In genomic region chr18:33404244-33404873, GRCh38 we compare ENCODE assay signal across 12 cellular contexts. TPM values are rescaled to one million over a fixed set of nuclear protein-coding genes. Genes with fewer than 3 reads are reported as not detected.
DNase-seq lines count a peak whose midpoint lies in the region; ATAC-seq and TF ChIP-seq lines count a peak whose summit lies in the region.
"Had no signal": no experiment of that assay in that cellular context is flagged by ENCODE, and none has a peak within 500 bp of the region (broad histone marks: within the 10 kb centered on the region; RNA-seq: fewer than 3 reads in every experiment).

No MANE protein-coding gene starts in this region.

- H3K27ac Mint-ChIP-seq in stimulated activated memory B cell treated with anti-CD40 and anti-IgM and Interleukin-4, amounts not matched to agents 10 μg/mL and 1 μg/mL and 100 μg/mL, for 72 hours = no peak overlapping the region
- no peak overlapping the region for H3K27ac Mint-ChIP-seq in activated T-helper 2 cell treated with anti-CD3 and anti-CD28 coated beads, Interferon-gamma antibody, Interleukin-2, Interleukin-4, amounts not matched to agents 10 μg/mL and 5 μg/mL and 100 μg/mL, durations not matched to agents 14 hours and 24 hours and 36 hours

- H3K27ac ChIP-seq in C4-2B = no peak overlapping the region
- H3K27ac ChIP-seq: right atrium auricular region had no signal

- peak; percentile 54 for ATAC-seq in GM19438 (IDR thresholded peaks at IDR 0.05; ENCODE audit: low read depth, unreplicated experiment)
- no peak for ATAC-seq in stimulated activated memory B cell treated with anti-CD40 and anti-IgM and Interleukin-4, amounts not matched to agents 10 μg/mL and 1 μg/mL and 100 μg/mL, for 72 hours

- intact Hi-C loops in activated T-helper 2 cell treated with anti-CD3 and anti-CD28 coated beads, Interferon-gamma antibody, Interleukin-2, Interleukin-4, amounts not matched to agents 10 μg/mL and 5 μg/mL and 100 μg/mL, durations not matched to agents 14 hours and 24 hours and 36 hours (cut with micrococcal nuclease) = no loop called here

- TF ChIP-seq CTCF in C4-2B (conservative IDR thresholded peaks at IDR 0.05) (peak; percentile 55), epithelial cell of esophagus (IDR thresholded peaks at IDR 0.05; ENCODE audit: insufficient read depth, low read depth, low read length, missing control alignments) (peak; percentile 25)

- no peak overlapping the region for H3K4me3 Mint-ChIP-seq in stimulated activated memory B cell treated with anti-CD40 and anti-IgM and Interleukin-4, amounts not matched to agents 10 μg/mL and 1 μg/mL and 100 μg/mL, for 72 hours
- H3K4me3 Mint-ChIP-seq in activated T-helper 2 cell treated with anti-CD3 and anti-CD28 coated beads, Interferon-gamma antibody, Interleukin-2, Interleukin-4, amounts not matched to agents 10 μg/mL and 5 μg/mL and 100 μg/mL, durations not matched to agents 14 hours and 24 hours and 36 hours (ENCODE audit: low read depth) = no peak overlapping the region
- H3K4me3 Mint-ChIP-seq: central memory CD8-positive, alpha-beta T cell had no signal

- no peaks in the 10 kb centered on the region for H3K36me3 Mint-ChIP-seq in stimulated activated memory B cell treated with anti-CD40 and anti-IgM and Interleukin-4, amounts not matched to agents 10 μg/mL and 1 μg/mL and 100 μg/mL, for 72 hours
- no peaks in the 10 kb centered on the region for H3K36me3 Mint-ChIP-seq in activated T-helper 2 cell treated with anti-CD3 and anti-CD28 coated beads, Interferon-gamma antibody, Interleukin-2, Interleukin-4, amounts not matched to agents 10 μg/mL and 5 μg/mL and 100 μg/mL, durations not matched to agents 14 hours and 24 hours and 36 hours (ENCODE audit: low read depth)

- H3K4me3 ChIP-seq in epithelial cell of esophagus (ENCODE audit: low read length) = no peak overlapping the region
- H3K4me3 ChIP-seq: right atrium auricular region had no signal

- DNase-seq in NAMALWA (ENCODE audit: low spot score) (peak; percentile 4), epithelial cell of esophagus (ENCODE audit: low read depth) (no peak)
- DNase-seq in NK-92 treated with Interleukin-12 subunit alpha and Interleukin-12 subunit beta, amount 100 ng/mL, for 24 hours (lab: John Stamatoyannopoulos, UW) = no peak
- no peak for DNase-seq in activated CD4-positive, alpha-beta T cell treated with anti-CD3 and anti-CD28 coated beads for 48 hours
- no peak for DNase-seq in activated T-helper 2 cell treated with anti-CD3 and anti-CD28 coated beads, Interferon-gamma antibody, Interleukin-2, Interleukin-4, amounts not matched to agents 10 μg/mL and 5 μg/mL and 100 μg/mL, durations not matched to agents 14 hours and 24 hours and 36 hours (ENCODE audit: low spot score)

- H3K9me3 Mint-ChIP-seq in stimulated activated memory B cell treated with anti-CD40 and anti-IgM and Interleukin-4, amounts not matched to agents 10 μg/mL and 1 μg/mL and 100 μg/mL, for 72 hours = no peaks in the 10 kb centered on the region
- H3K9me3 Mint-ChIP-seq in activated T-helper 2 cell treated with anti-CD3 and anti-CD28 coated beads, Interferon-gamma antibody, Interleukin-2, Interleukin-4, amounts not matched to agents 10 μg/mL and 5 μg/mL and 100 μg/mL, durations not matched to agents 14 hours and 24 hours and 36 hours = peaks cover 7% of the 10 kb centered on the region

- H3K4me1 Mint-ChIP-seq in stimulated activated memory B cell treated with anti-CD40 and anti-IgM and Interleukin-4, amounts not matched to agents 10 μg/mL and 1 μg/mL and 100 μg/mL, for 72 hours = no peaks in the 10 kb centered on the region
- no peaks in the 10 kb centered on the region for H3K4me1 Mint-ChIP-seq in activated T-helper 2 cell treated with anti-CD3 and anti-CD28 coated beads, Interferon-gamma antibody, Interleukin-2, Interleukin-4, amounts not matched to agents 10 μg/mL and 5 μg/mL and 100 μg/mL, durations not matched to agents 14 hours and 24 hours and 36 hours (ENCODE audit: low read depth)
- H3K4me1 Mint-ChIP-seq: central memory CD8-positive, alpha-beta T cell had no signal

- no peaks in the 10 kb centered on the region for H3K27me3 Mint-ChIP-seq in stimulated activated memory B cell treated with anti-CD40 and anti-IgM and Interleukin-4, amounts not matched to agents 10 μg/mL and 1 μg/mL and 100 μg/mL, for 72 hours
- no peaks in the 10 kb centered on the region for H3K27me3 Mint-ChIP-seq in activated T-helper 2 cell treated with anti-CD3 and anti-CD28 coated beads, Interferon-gamma antibody, Interleukin-2, Interleukin-4, amounts not matched to agents 10 μg/mL and 5 μg/mL and 100 μg/mL, durations not matched to agents 14 hours and 24 hours and 36 hours (ENCODE audit: low read depth)
- H3K27me3 Mint-ChIP-seq: central memory CD8-positive, alpha-beta T cell had no signal

RNA-seq across cellular contexts. Expression of gene CCDC178, which starts 36.2 kb away (rescaled TPM):
- not detected in 2 replicates for total RNA-seq in activated T-helper 2 cell treated with anti-CD3 and anti-CD28 coated beads, Interferon-gamma antibody, Interleukin-2, Interleukin-4, amounts not matched to agents 10 μg/mL and 5 μg/mL and 100 μg/mL, durations not matched to agents 14 hours and 24 hours and 36 hours
- total RNA-seq: activated CD8-positive, alpha-beta memory T cell treated with anti-CD3 and anti-CD28 coated beads for 36 hours; HT1080; right atrium auricular region had no signal
